Comparison of ENCODE assay signal across 30 cellular contexts in the genomic region with DNA sequence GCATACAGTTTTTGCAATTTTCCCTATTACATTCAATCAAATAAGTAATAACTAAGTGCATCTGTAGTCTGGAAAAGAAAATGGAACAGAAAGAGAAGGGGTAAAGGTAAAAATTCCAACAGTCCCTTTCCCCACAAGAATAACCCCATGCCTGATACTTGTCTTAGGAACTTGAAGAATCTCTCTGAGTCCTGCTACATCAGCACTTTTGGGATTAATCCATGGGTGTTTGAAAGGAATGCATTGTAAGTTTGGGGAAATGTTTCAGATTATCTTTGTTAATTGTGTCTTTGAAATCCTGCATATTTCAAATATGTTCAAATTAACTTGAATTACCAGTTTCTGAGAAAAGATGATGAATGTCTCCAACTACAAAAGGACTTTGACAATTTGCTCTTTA.
"Had no signal": no experiment of that assay in that cellular context is flagged by ENCODE, and none has a peak within 500 bp of the region (broad histone marks: within the 10 kb centered on the region; RNA-seq: fewer than 3 reads in every experiment).

No MANE protein-coding gene starts in this region.

- H3K27me3 ChIP-seq: colonic mucosa, gastrocnemius medialis, left lung, neural progenitor cell, tibial nerve, upper lobe of left lung had no signal

- DNase-seq: colonic mucosa; effector CD8-positive, alpha-beta T cell; endodermal cell; foreskin fibroblast; gastrocnemius medialis; head of caudate nucleus; left cardiac atrium; left lung; mesenchymal stem cell; midbrain; naive thymus-derived CD4-positive, alpha-beta T cell; stimulated activated CD4-positive, alpha-beta T cell treated with anti-CD3 and anti-CD28 coated beads, Interleukin-12 subunit alpha, Interleukin-12 subunit beta, amount 100 ng/mL, for 4 hours; stimulated activated CD4-positive, alpha-beta T cell treated with anti-CD3 and anti-CD28 coated beads, Interleukin-1b, Interleukin-23, amount 100 ng/mL, for 48 hours; stimulated activated CD4-positive, alpha-beta T cell treated with anti-CD3 and anti-CD28 coated beads, Interleukin-4, amount 100 ng/mL, for 1 hour; upper lobe of left lung had no signal

- H3K36me3 ChIP-seq: colonic mucosa, gastrocnemius medialis, left lung, neural progenitor cell, thoracic aorta, tibial nerve, upper lobe of left lung had no signal

- H3K27me3 Mint-ChIP-seq: dendritic cell treated with granulocyte-macrophage colony-stimulating factor and Interleukin-4, amounts not matched to agents 40 ng/mL and 50 ng/mL, for 4 days; naive thymus-derived CD4-positive, alpha-beta T cell; progenitor cell of endocrine pancreas; stimulated activated naive CD8-positive, alpha-beta T cell treated with anti-CD3 and anti-CD28 coated beads, Interleukin-15, Interleukin-2, amounts not matched to agents 100 ng/mL and 50 ng/mL, for 24 hours had no signal

- FAIRE-seq: islet of Langerhans, urothelium cell line had no signal

- ATAC-seq: esophagus mucosa; gastrocnemius medialis; left cardiac atrium; left lung; naive thymus-derived CD4-positive, alpha-beta T cell; sciatic nerve; stimulated activated effector memory CD8-positive, alpha-beta T cell treated with anti-CD3 and anti-CD28 coated beads, Interleukin-12 subunit alpha, Interleukin-12 subunit beta, amount 100 ng/mL, for 72 hours had no signal

- H3K9me3 ChIP-seq: colonic mucosa, gastrocnemius medialis, left lung, thoracic aorta, tibial nerve had no signal

- H3K4me2 ChIP-seq: neural progenitor cell, smooth muscle cell had no signal

- H3K36me3 Mint-ChIP-seq: naive thymus-derived CD4-positive, alpha-beta T cell; neural progenitor cell; stimulated activated effector memory CD8-positive, alpha-beta T cell treated with anti-CD3 and anti-CD28 coated beads, Interleukin-12 subunit alpha, Interleukin-12 subunit beta, amount 100 ng/mL, for 72 hours had no signal

- H3K4me1 Mint-ChIP-seq: naive thymus-derived CD4-positive, alpha-beta T cell; nephron; neural progenitor cell; stimulated activated effector memory CD8-positive, alpha-beta T cell treated with anti-CD3 and anti-CD28 coated beads, Interleukin-12 subunit alpha, Interleukin-12 subunit beta, amount 100 ng/mL, for 72 hours had no signal

- H3K4me3 Mint-ChIP-seq: dendritic cell treated with granulocyte-macrophage colony-stimulating factor and Interleukin-4, amounts not matched to agents 40 ng/mL and 50 ng/mL, for 4 days; endodermal cell; naive thymus-derived CD4-positive, alpha-beta T cell; nephron; neural progenitor cell; stimulated activated effector memory CD8-positive, alpha-beta T cell treated with anti-CD3 and anti-CD28 coated beads, Interleukin-12 subunit alpha, Interleukin-12 subunit beta, amount 100 ng/mL, for 72 hours; stimulated activated naive CD8-positive, alpha-beta T cell treated with anti-CD3 and anti-CD28 coated beads, Interleukin-15, Interleukin-2, amounts not matched to agents 100 ng/mL and 50 ng/mL, for 24 hours had no signal

- H3K9ac ChIP-seq: neural progenitor cell, parathyroid adenoma had no signal

- H2AFZ ChIP-seq: neural progenitor cell, parathyroid adenoma had no signal

- H3K4me3 ChIP-seq: colonic mucosa, gastrocnemius medialis, left lung, neural progenitor cell, smooth muscle cell, thoracic aorta, tibial nerve, upper lobe of left lung had no signal

- H3K4me1 ChIP-seq: colonic mucosa, gastrocnemius medialis, left lung, neural progenitor cell, parathyroid adenoma, tibial nerve, upper lobe of left lung had no signal

- H3K27ac Mint-ChIP-seq: dendritic cell treated with granulocyte-macrophage colony-stimulating factor and Interleukin-4, amounts not matched to agents 40 ng/mL and 50 ng/mL, for 4 days; endodermal cell; naive thymus-derived CD4-positive, alpha-beta T cell; nephron; neural progenitor cell; progenitor cell of endocrine pancreas; stimulated activated effector memory CD8-positive, alpha-beta T cell treated with anti-CD3 and anti-CD28 coated beads, Interleukin-12 subunit alpha, Interleukin-12 subunit beta, amount 100 ng/mL, for 72 hours; stimulated activated naive CD8-positive, alpha-beta T cell treated with anti-CD3 and anti-CD28 coated beads, Interleukin-15, Interleukin-2, amounts not matched to agents 100 ng/mL and 50 ng/mL, for 24 hours had no signal

- H3K27ac ChIP-seq: colonic mucosa, epithelial cell of prostate, gastrocnemius medialis, left lung, neural progenitor cell, parathyroid adenoma, thoracic aorta, tibial nerve, upper lobe of left lung had no signal

- H3K79me2 ChIP-seq: parathyroid adenoma had no signal
